Comparison of ENCODE assay signal across 2 cellular contexts in genomic region chr18:31973929-31974546, GRCh38.
A peak's percentile ranks its signal among the peaks of the same experiment; 100 is the strongest.
TF ChIP-seq lines count a peak whose summit lies in the region.

No MANE protein-coding gene starts in this region.

TF ChIP-seq in HepG2, 621 proteins besides CTCF, POLR2A, EP300 and RAD21:
- TF ChIP-seq ZNF562 (CRISPR knock-in tag; IDR thresholded peaks at IDR 0.05; ENCODE audit: borderline replicate concordance) (peak; percentile 96), ZNF329 (CRISPR knock-in tag; IDR thresholded peaks at IDR 0.05; ENCODE audit: low read depth) (no peak), FOXM1 (CRISPR knock-in tag; IDR thresholded peaks at IDR 0.05) (no peak), GTF3A (CRISPR knock-in tag; conservative IDR thresholded peaks at IDR 0.05) (no peak), ZNF230 (CRISPR knock-in tag; IDR thresholded peaks at IDR 0.05) (no peak)

TF ChIP-seq in GM12878, 131 proteins besides CTCF, POLR2A, EP300 and RAD21:
- peak; percentile 99 for TF ChIP-seq CBX5 (IDR thresholded peaks at IDR 0.05; ENCODE audit: low read depth)
- TF ChIP-seq SREBF1 (IDR thresholded peaks at IDR 0.05; ENCODE audit: low read length) = no peak
